ENCODE assay signal across 16 cellular contexts in the genomic region with DNA sequence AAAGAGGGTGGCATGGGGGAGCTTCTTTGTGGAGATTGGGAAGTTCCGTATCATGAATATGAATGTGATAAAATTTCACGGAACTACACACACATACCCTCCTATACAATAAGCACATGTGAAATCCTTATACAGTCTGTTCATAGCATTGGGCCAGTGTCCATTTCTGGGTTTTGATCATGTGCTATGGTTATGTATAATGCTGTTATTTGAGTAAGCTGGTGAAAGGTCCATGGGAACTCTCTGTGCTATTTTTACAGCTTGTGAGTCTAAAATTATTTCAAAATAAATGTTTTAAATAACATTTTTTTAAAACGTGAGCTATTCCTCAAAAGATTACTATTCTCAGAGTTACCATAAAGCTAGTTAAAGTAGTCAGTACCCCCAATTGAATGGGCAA.
DNase-seq lines count a peak whose midpoint lies in the region; ATAC-seq and TF ChIP-seq lines count a peak whose summit lies in the region.
"Had no signal": no experiment of that assay in that cellular context is flagged by ENCODE, and none has a peak within 500 bp of the region (broad histone marks: within the 10 kb centered on the region; RNA-seq: fewer than 3 reads in every experiment).

No MANE protein-coding gene starts in this region.

- peaks cover 16% of the 10 kb centered on the region for H4K20me1 ChIP-seq in Karpas-422 (ENCODE audit: insufficient read depth, low read depth, low read length)

- H3K27me3 ChIP-seq in Karpas-422 (ENCODE audit: low read length), result no peaks in the 10 kb centered on the region
- no peaks in the 10 kb centered on the region for H3K27me3 ChIP-seq in muscle layer of colon (ENCODE audit: control insufficient read depth in 1 of 2, insufficient read depth in 2 of 2, low read length in 2 of 2)

- no peaks in the 10 kb centered on the region for H3K79me2 ChIP-seq in Karpas-422 (ENCODE audit: low read length)

- no peaks in the 10 kb centered on the region for H3K9me2 ChIP-seq in Karpas-422 (replicated peaks; ENCODE audit: insufficient read depth, low read length)

- no peak overlapping the region for H3K4me3 Mint-ChIP-seq in chondrocyte (ENCODE audit: unreplicated experiment)
- no peak overlapping the region for H3K4me3 Mint-ChIP-seq in T-helper 2 cell treated with Interferon-gamma antibody and Interleukin-4, amounts not matched to agents 5 μg/mL and 100 μg/mL, for 36 hours
- H3K4me3 Mint-ChIP-seq: CD4-positive, alpha-beta memory T cell; HFFc6 had no signal

- no peak overlapping the region for H2AFZ ChIP-seq in Karpas-422 (ENCODE audit: low read length)

- TF ChIP-seq CTCF in chondrocyte (IDR thresholded peaks at IDR 0.05), result no peak

- H3K4me1 Mint-ChIP-seq in chondrocyte (ENCODE audit: low read depth), result peaks cover 37% of the 10 kb centered on the region
- peaks cover 23% of the 10 kb centered on the region for H3K4me1 Mint-ChIP-seq in T-helper 2 cell treated with Interferon-gamma antibody and Interleukin-4, amounts not matched to agents 5 μg/mL and 100 μg/mL, for 36 hours (ENCODE audit: low read depth)

- no peaks in the 10 kb centered on the region for H3K27me3 Mint-ChIP-seq in chondrocyte (ENCODE audit: low read depth)
- H3K27me3 Mint-ChIP-seq in T-helper 2 cell treated with Interferon-gamma antibody and Interleukin-4, amounts not matched to agents 5 μg/mL and 100 μg/mL, for 36 hours (ENCODE audit: low read depth), result no peaks in the 10 kb centered on the region
- H3K27me3 Mint-ChIP-seq: CD4-positive, alpha-beta memory T cell had no signal

- H3K4me3 ChIP-seq in Karpas-422 (ENCODE audit: low read length), result no peak overlapping the region
- no peak overlapping the region for H3K4me3 ChIP-seq in muscle layer of colon (ENCODE audit: low read depth in 1 of 2, low read length in 2 of 2)
- H3K4me3 ChIP-seq: HAP-1 had no signal

- no peak overlapping the region for H3K4me2 ChIP-seq in Karpas-422 (ENCODE audit: low read depth, low read length, poor library complexity, severe bottlenecking)

- ATAC-seq in GM21526 (IDR thresholded peaks at IDR 0.05; ENCODE audit: low FRiP score, unreplicated experiment), result no peak

- H3K4me1 ChIP-seq in Karpas-422 (ENCODE audit: low read length) (peaks cover 3% of the 10 kb centered on the region; the same call in 1 of the 2 replicates), muscle layer of colon (ENCODE audit: insufficient read depth, low read length) (peaks cover 40% of the 10 kb centered on the region)
- H3K4me1 ChIP-seq: HAP-1 had no signal

- H3K36me3 Mint-ChIP-seq in chondrocyte (ENCODE audit: low read depth), result no peaks in the 10 kb centered on the region
- H3K36me3 Mint-ChIP-seq in T-helper 2 cell treated with Interferon-gamma antibody and Interleukin-4, amounts not matched to agents 5 μg/mL and 100 μg/mL, for 36 hours (ENCODE audit: low read depth), result peaks cover 2% of the 10 kb centered on the region

- H3K9ac ChIP-seq in Karpas-422 (ENCODE audit: low read length) (no peak overlapping the region), muscle layer of colon (ENCODE audit: low read length) (no peak overlapping the region)

- no peaks in the 10 kb centered on the region for H3K36me3 ChIP-seq in Karpas-422 (ENCODE audit: insufficient read depth, low read length)
- no peaks in the 10 kb centered on the region for H3K36me3 ChIP-seq in muscle layer of colon (ENCODE audit: insufficient read depth, low read length)
- H3K36me3 ChIP-seq: HAP-1 had no signal

- H3K27ac ChIP-seq in Karpas-422 (ENCODE audit: low read length) (no peak overlapping the region), muscle layer of colon (ENCODE audit: low read depth, low read length) (peak overlapping the region; percentile 14)

- H3K9me3 Mint-ChIP-seq in chondrocyte (ENCODE audit: low read depth), result no peaks in the 10 kb centered on the region
- no peaks in the 10 kb centered on the region for H3K9me3 Mint-ChIP-seq in T-helper 2 cell treated with Interferon-gamma antibody and Interleukin-4, amounts not matched to agents 5 μg/mL and 100 μg/mL, for 36 hours
- H3K9me3 Mint-ChIP-seq: CD4-positive, alpha-beta memory T cell; HFFc6 had no signal

- no peaks in the 10 kb centered on the region for H3K9me3 ChIP-seq in Karpas-422 (ENCODE audit: low read length)
- H3K9me3 ChIP-seq in muscle layer of colon (ENCODE audit: low read length), result no peaks in the 10 kb centered on the region
- H3K9me3 ChIP-seq: HAP-1 had no signal

- DNase-seq in Karpas-422 (peak; percentile 21), chondrocyte (ENCODE audit: low spot score) (no peak), T-helper 1 cell (no peak)
- DNase-seq in T-helper 2 cell treated with Interferon-gamma antibody and Interleukin-4, amounts not matched to agents 5 μg/mL and 100 μg/mL, for 36 hours (ENCODE audit: low spot score), result no peak
- DNase-seq: C1 segment of cervical spinal cord; Calu3; CD4-positive, alpha-beta memory T cell; COR-L47; DMS53; DMS79 treated with DMSO at 0.1 percent for 48 hours; GF-D8; GOT3; HFFc6 had no signal

- peak overlapping the region; percentile 69 for H3K27ac Mint-ChIP-seq in chondrocyte (ENCODE audit: unreplicated experiment)
- H3K27ac Mint-ChIP-seq in T-helper 2 cell treated with Interferon-gamma antibody and Interleukin-4, amounts not matched to agents 5 μg/mL and 100 μg/mL, for 36 hours, result no peak overlapping the region
- H3K27ac Mint-ChIP-seq: HFFc6 had no signal
